8 cellular contexts compared by ENCODE assay signal in genomic region chr1:165928075-165928731, GRCh38.
DNase-seq lines count a peak whose midpoint lies in the region; ATAC-seq and TF ChIP-seq lines count a peak whose summit lies in the region.

No MANE protein-coding gene starts in this region.

- TF ChIP-seq CTCF in GM12872 (IDR thresholded peaks at IDR 0.05; ENCODE audit: insufficient read depth, low read depth, low read length), result peak; percentile 74
- TF ChIP-seq CTCF in fibroblast of the aortic adventitia (IDR thresholded peaks at IDR 0.05; ENCODE audit: insufficient read depth, low read length), result peak; percentile 78

- no peak overlapping the region for H3K4me3 ChIP-seq in fibroblast of the aortic adventitia (ENCODE audit: low read depth, low read length)

- peak; percentile 46 for ATAC-seq in HG03460 (IDR thresholded peaks at IDR 0.05; ENCODE audit: unreplicated experiment)
- ATAC-seq in HG03095 (IDR thresholded peaks at IDR 0.05; ENCODE audit: unreplicated experiment), result no peak

- DNase-seq in 8988T (peak; percentile 45), NCI-H82 (lab: John Stamatoyannopoulos, UW) (peak; percentile 83), fibroblast of the aortic adventitia (ENCODE audit: low read depth) (peak; percentile 63), pons (ENCODE audit: low spot score) (peak; percentile 69)
- DNase-seq in activated CD8-positive, alpha-beta memory T cell treated with anti-CD3 and anti-CD28 coated beads, Interleukin-2, amount 50 U/mL, for 4 hours, result peak; percentile 26

Comparison
In these comparisons a context has a peak if more than half of its experiments do, and no peak if none do; other contexts are left out.
1. DNase-seq: peak in every context shown above with its lines; median percentile 83 in NCI-H82; 69 in pons; 63 in fibroblast of the aortic adventitia; 45 in 8988T; 26 in activated CD8-positive, alpha-beta memory T cell treated with anti-CD3 and anti-CD28 coated beads, Interleukin-2, amount 50 U/mL, for 4 hours.